9 cellular contexts compared by ENCODE assay signal in the genomic region with DNA sequence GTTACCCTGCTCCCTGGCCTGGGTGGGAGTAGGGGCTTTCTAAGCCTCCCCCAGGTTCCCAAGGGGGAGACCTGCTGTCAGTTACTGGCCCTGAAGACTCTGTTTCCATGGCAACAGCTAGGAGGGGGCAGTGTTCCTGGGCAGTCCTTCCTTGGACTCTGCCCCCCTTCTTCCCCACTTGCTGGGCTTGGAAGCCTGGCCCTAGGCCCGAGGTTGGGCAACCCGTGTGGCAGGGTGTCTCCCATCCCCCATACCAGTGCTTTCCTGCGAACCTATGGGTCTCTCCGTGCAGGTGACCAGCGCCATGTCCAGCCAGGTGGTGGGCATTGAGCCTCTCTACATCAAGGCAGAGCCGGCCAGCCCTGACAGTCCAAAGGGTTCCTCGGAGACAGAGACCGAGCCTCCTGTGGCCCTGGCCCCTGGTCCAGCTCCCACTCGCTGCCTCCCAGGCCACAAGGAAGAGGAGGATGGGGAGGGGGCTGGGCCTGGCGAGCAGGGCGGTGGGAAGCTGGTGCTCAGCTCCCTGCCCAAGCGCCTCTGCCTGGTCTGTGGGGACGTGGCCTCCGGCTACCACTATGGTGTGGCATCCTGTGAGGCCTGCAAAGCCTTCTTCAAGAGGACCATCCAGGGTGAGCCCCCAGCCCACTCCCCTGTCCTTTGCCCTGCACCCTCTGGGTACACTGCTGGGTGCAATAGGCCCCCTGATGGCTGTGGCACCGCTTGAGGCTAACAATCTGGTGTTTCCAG. TPM values are rescaled to one million over a fixed set of nuclear protein-coding genes. Genes with fewer than 3 reads are reported as not detected.
DNase-seq lines count a peak whose midpoint lies in the region; ATAC-seq, FAIRE-seq and TF ChIP-seq lines count a peak whose summit lies in the region.
"Had no signal": no experiment of that assay in that cellular context is flagged by ENCODE, and none has a peak within 500 bp of the region (broad histone marks: within the 10 kb centered on the region; RNA-seq: fewer than 3 reads in every experiment).

No MANE protein-coding gene starts in this region.

- peaks cover 8% of the 10 kb centered on the region for H3K36me3 Mint-ChIP-seq in activated CD4-positive, alpha-beta memory T cell treated with anti-CD3 and anti-CD28 coated beads for 36 hours

- peaks cover 0 to 2% of the 10 kb centered on the region in 2 donors for H3K4me1 ChIP-seq in small intestine (ENCODE audit: control insufficient read depth in 2 of 2, insufficient read depth in 1 of 2, low read depth in 1 of 2, low read length in 1 of 2)

- H3K9me3 ChIP-seq in small intestine (ENCODE audit: control insufficient read depth, low read depth), result no peaks in the 10 kb centered on the region

- no peaks in the 10 kb centered on the region for H3K36me3 ChIP-seq in small intestine (ENCODE audit: control insufficient read depth in 2 of 2, insufficient read depth in 2 of 2, low read length in 2 of 2)

- intact Hi-C loops in activated CD4-positive, alpha-beta memory T cell treated with anti-CD3 and anti-CD28 coated beads for 36 hours (cut with micrococcal nuclease), result loop anchor here (10.0 kb wide), 1 partner anchor 322 kb away; the partner anchor contains the start of gene OTUB1

- peaks cover under 1% of the 10 kb centered on the region for H3K27me3 Mint-ChIP-seq in activated CD4-positive, alpha-beta memory T cell treated with anti-CD3 and anti-CD28 coated beads for 36 hours

- H3K9me3 Mint-ChIP-seq in activated CD4-positive, alpha-beta memory T cell treated with anti-CD3 and anti-CD28 coated beads for 36 hours, result no peaks in the 10 kb centered on the region

- H3K27ac Mint-ChIP-seq in activated CD4-positive, alpha-beta memory T cell treated with anti-CD3 and anti-CD28 coated beads for 36 hours, result no peak overlapping the region

- peak overlapping the region; percentile 97 for H3K4me3 Mint-ChIP-seq in activated CD4-positive, alpha-beta memory T cell treated with anti-CD3 and anti-CD28 coated beads for 36 hours

- H3K27ac ChIP-seq in small intestine (ENCODE audit: low read depth in 1 of 2, low read length in 1 of 2), result peak overlapping the region; percentile 87 to 88

- peak overlapping the region; percentile 79 for H3K4me3 ChIP-seq in HFF-Myc (replicated peaks; ENCODE audit: low read depth, low read length)
- H3K4me3 ChIP-seq in iPS-11a (ENCODE audit: low read depth, low read length), result peak overlapping the region; percentile 83
- peak overlapping the region; percentile 48 to 93 for H3K4me3 ChIP-seq in small intestine (ENCODE audit: low read depth in 1 of 2, low read length in 2 of 2)

- no peaks in the 10 kb centered on the region for H3K27me3 ChIP-seq in small intestine (ENCODE audit: control insufficient read depth in 2 of 2, insufficient read depth in 2 of 2, low read length in 2 of 2)

- ATAC-seq in GM19455 (IDR thresholded peaks at IDR 0.05; ENCODE audit: unreplicated experiment), result no peak

- TF ChIP-seq CTCF in HFF-Myc (IDR thresholded peaks at IDR 0.05; ENCODE audit: low read depth, low read length, missing control alignments), result no peak

- WGBS in small intestine, 3 donors, result 33 to 66% (median 41%) methylated on average over 13 to 15 of the region's 15 CpGs

- CTCF ChIA-PET in activated CD4-positive, alpha-beta memory T cell treated with anti-CD3 and anti-CD28 coated beads for 36 hours (lab: Charles Lee), result interaction anchor here (1.5 to 2.9 kb wide), 2 partner anchors 10 to 25 kb away, joined by 4 to 14 read pairs; partner anchors contain the start of genes PRDX5 and TRMT112

- no peak for FAIRE-seq in small intestine (lab: Jason Lieb, UNC)

- H3K4me1 Mint-ChIP-seq in activated CD4-positive, alpha-beta memory T cell treated with anti-CD3 and anti-CD28 coated beads for 36 hours (ENCODE audit: low read depth), result peaks cover 23% of the 10 kb centered on the region

- no peak for DNase-seq in HFF-Myc (ENCODE audit: extremely low read depth, low read depth)
- no peak for DNase-seq in activated CD4-positive, alpha-beta memory T cell treated with anti-CD3 and anti-CD28 coated beads for 36 hours
- DNase-seq in small intestine, result peak; percentile 83
- no peak for DNase-seq in cerebellar cortex (ENCODE audit: low spot score)
- DNase-seq in SK-N-DZ (ENCODE audit: low spot score), result no peak
- no peak for DNase-seq in islet precursor cell
- DNase-seq: NCI-H526 treated with DMSO at 0.1 percent for 48 hours had no signal

- POLR2A ChIA-PET in activated CD4-positive, alpha-beta memory T cell treated with anti-CD3 and anti-CD28 coated beads for 36 hours (lab: Charles Lee), result interaction anchor here (2.9 kb wide), 1 partner anchor 10 kb away, joined by 15 read pairs; the partner anchor contains the start of genes PRDX5 and TRMT112

RNA-seq across cellular contexts. Expression of gene ESRRA, which starts 1.7 kb away (rescaled TPM):
- total RNA-seq in activated CD4-positive, alpha-beta memory T cell treated with anti-CD3 and anti-CD28 coated beads for 36 hours, result 10 to 100 TPM; 32.8 to 35.6 TPM
- polyA plus RNA-seq in small intestine, result 100 to 1,000 TPM; 192 to 417 (median 404) TPM
- polyA plus RNA-seq in SK-N-DZ (2014; cell fraction: cytosol; rRNA removed), result 23.4 and 50.2 TPM in 2 replicates
- polyA plus RNA-seq in SK-N-DZ (2014; cell fraction: nucleus; rRNA removed), result 37.5 and 48.3 TPM in 2 replicates

RNA-seq across cellular contexts. Expression of gene CATSPERZ, which starts 6.9 kb away (rescaled TPM):
- not detected for total RNA-seq in activated CD4-positive, alpha-beta memory T cell treated with anti-CD3 and anti-CD28 coated beads for 36 hours
- polyA plus RNA-seq in small intestine, result under 1 TPM in 1 of 3 donors, not detected in 2; 0.58 TPM
- polyA plus RNA-seq in SK-N-DZ (2014; cell fraction: cytosol; rRNA removed), result not detected in 2 replicates
- 0.50 TPM in 1 of 2 replicates, not detected in the other for polyA plus RNA-seq in SK-N-DZ (2014; cell fraction: nucleus; rRNA removed)

RNA-seq across cellular contexts. Expression of gene TRMT112, which starts 10.3 kb away (rescaled TPM):
- 100 to 1,000 TPM; 255 to 258 TPM for total RNA-seq in activated CD4-positive, alpha-beta memory T cell treated with anti-CD3 and anti-CD28 coated beads for 36 hours
- polyA plus RNA-seq in small intestine, result 100 to 1,000 TPM in 2 of 3 donors, 10 to 100 TPM in 1; 99.3 to 188 (median 171) TPM
- polyA plus RNA-seq in SK-N-DZ (2014; cell fraction: cytosol; rRNA removed), result 648 and 693 TPM in 2 replicates
- 332 and 431 TPM in 2 replicates for polyA plus RNA-seq in SK-N-DZ (2014; cell fraction: nucleus; rRNA removed)

RNA-seq across cellular contexts. Expression of gene PRDX5, which starts 10.9 kb away (rescaled TPM):
- total RNA-seq in activated CD4-positive, alpha-beta memory T cell treated with anti-CD3 and anti-CD28 coated beads for 36 hours, result 100 to 1,000 TPM; 156 to 164 TPM
- polyA plus RNA-seq in small intestine, result 100 to 1,000 TPM; 477 to 668 (median 619) TPM
- 281 and 367 TPM in 2 replicates for polyA plus RNA-seq in SK-N-DZ (2014; cell fraction: cytosol; rRNA removed)
- 167 and 242 TPM in 2 replicates for polyA plus RNA-seq in SK-N-DZ (2014; cell fraction: nucleus; rRNA removed)

RNA-seq across cellular contexts. Expression of gene KCNK4, which starts 15.9 kb away (rescaled TPM):
- total RNA-seq in activated CD4-positive, alpha-beta memory T cell treated with anti-CD3 and anti-CD28 coated beads for 36 hours, result under 1 TPM in 1 of 2 experiments, not detected in 1; 0.34 TPM
- polyA plus RNA-seq in small intestine, result not detected
- polyA plus RNA-seq in SK-N-DZ (2014; cell fraction: cytosol; rRNA removed), result not detected in 2 replicates
- polyA plus RNA-seq in SK-N-DZ (2014; cell fraction: nucleus; rRNA removed), result 0.91 and 1.3 TPM in 2 replicates
